In genomic region chr12:5461966-5462365, GRCh38 we compare ENCODE assay signal across 2 cellular contexts.
TF ChIP-seq lines count a peak whose summit lies in the region.

No MANE protein-coding gene starts in this region.

TF ChIP-seq in IMR-90, 13 proteins besides CTCF, POLR2A, EP300 and RAD21:
- no peak for TF ChIP-seq MXI1 (IDR thresholded peaks at IDR 0.05; ENCODE audit: borderline replicate concordance, low read depth, low read length)
- no peak for TF ChIP-seq MAFK (IDR thresholded peaks at IDR 0.05; ENCODE audit: low read depth, low read length)
- TF ChIP-seq MAZ (IDR thresholded peaks at IDR 0.05; ENCODE audit: borderline replicate concordance, low read depth, low read length): no peak
- no peak for TF ChIP-seq BHLHE40 (IDR thresholded peaks at IDR 0.05; ENCODE audit: low read depth, low read length)
- no peak for TF ChIP-seq RCOR1 (IDR thresholded peaks at IDR 0.05; ENCODE audit: insufficient replicate concordance, low read length)
- no peak for TF ChIP-seq CEBPB (IDR thresholded peaks at IDR 0.05; ENCODE audit: low read depth, low read length)
- TF ChIP-seq, protein P1, sequence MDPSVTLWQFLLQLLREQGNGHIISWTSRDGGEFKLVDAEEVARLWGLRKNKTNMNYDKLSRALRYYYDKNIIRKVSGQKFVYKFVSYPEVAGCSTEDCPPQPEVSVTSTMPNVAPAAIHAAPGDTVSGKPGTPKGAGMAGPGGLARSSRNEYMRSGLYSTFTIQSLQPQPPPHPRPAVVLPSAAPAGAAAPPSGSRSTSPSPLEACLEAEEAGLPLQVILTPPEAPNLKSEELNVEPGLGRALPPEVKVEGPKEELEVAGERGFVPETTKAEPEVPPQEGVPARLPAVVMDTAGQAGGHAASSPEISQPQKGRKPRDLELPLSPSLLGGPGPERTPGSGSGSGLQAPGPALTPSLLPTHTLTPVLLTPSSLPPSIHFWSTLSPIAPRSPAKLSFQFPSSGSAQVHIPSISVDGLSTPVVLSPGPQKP (IDR thresholded peaks at IDR 0.05; ENCODE audit: borderline replicate concordance, low read depth, low read length): no peak
- no peak for TF ChIP-seq NFE2L2 (IDR thresholded peaks at IDR 0.05; ENCODE audit: low read depth, low read length)
- TF ChIP-seq SMC3 (IDR thresholded peaks at IDR 0.05; ENCODE audit: low read depth, low read length): no peak
- no peak for TF ChIP-seq CHD1 (IDR thresholded peaks at IDR 0.05; ENCODE audit: low read depth, low read length)
- TF ChIP-seq USF2 (IDR thresholded peaks at IDR 0.05; ENCODE audit: low read depth, low read length): no peak
- no peak for TF ChIP-seq FOS (IDR thresholded peaks at IDR 0.05; ENCODE audit: low read depth, low read length)
- TF ChIP-seq RFX5 (IDR thresholded peaks at IDR 0.05; ENCODE audit: low read depth, low read length): no peak

TF ChIP-seq in H1, 55 proteins besides CTCF, POLR2A, EP300 and RAD21:
- no peak for TF ChIP-seq ASH2L (IDR thresholded peaks at IDR 0.05; ENCODE audit: low read length)
- no peak for TF ChIP-seq NANOG (IDR thresholded peaks at IDR 0.05; ENCODE audit: insufficient read depth, low read depth, low read length, poor library complexity, severe bottlenecking)
- TF ChIP-seq HDAC2 (IDR thresholded peaks at IDR 0.05; ENCODE audit: borderline replicate concordance in 1 of 2, low read depth in 2 of 2, low read length in 2 of 2): no peak
- no peak for TF ChIP-seq SP1 (IDR thresholded peaks at IDR 0.05; ENCODE audit: low read depth, low read length)
- no peak for TF ChIP-seq ATF2 (IDR thresholded peaks at IDR 0.05; ENCODE audit: low read length)
- no peak for TF ChIP-seq KDM1A (IDR thresholded peaks at IDR 0.05; ENCODE audit: borderline replicate concordance, low read length)
- TF ChIP-seq SRF (IDR thresholded peaks at IDR 0.05; ENCODE audit: low read depth, low read length): peak; percentile 44; the same call in 1 of the 2 replicates
TF ChIP-seq in H1: peak in this region for 1.
